Comparison of ENCODE assay signal across 1 cellular context in genomic region chr15:31362886-31363285, GRCh38.
TF ChIP-seq lines count a peak whose summit lies in the region.

No MANE protein-coding gene starts in this region.

TF ChIP-seq in SK-N-SH, 30 proteins besides CTCF, POLR2A, EP300 and RAD21 (continued from another document):
- TF ChIP-seq ZBTB33 (IDR thresholded peaks at IDR 0.05; ENCODE audit: borderline replicate concordance, low read depth): no peak
- no peak for TF ChIP-seq GATA2 (CRISPR knock-in tag; IDR thresholded peaks at IDR 0.05)
- no peak for TF ChIP-seq REST (IDR thresholded peaks at IDR 0.05; ENCODE audit: low read depth, low read length)
- TF ChIP-seq POLR2AphosphoS5 (IDR thresholded peaks at IDR 0.05; ENCODE audit: low read depth, low read length): no peak
- no peak for TF ChIP-seq NFIC (IDR thresholded peaks at IDR 0.05; ENCODE audit: borderline replicate concordance)
TF ChIP-seq in SK-N-SH: peak in this region for 0.
